Comparison of ENCODE assay signal across 14 cellular contexts in genomic region chr7:155809947-155810606, GRCh38. TPM values are rescaled to one million over a fixed set of nuclear protein-coding genes. Genes with fewer than 3 reads are reported as not detected.
DNase-seq lines count a peak whose midpoint lies in the region; ATAC-seq, FAIRE-seq and TF ChIP-seq lines count a peak whose summit lies in the region.
"Had no signal": no experiment of that assay in that cellular context is flagged by ENCODE, and none has a peak within 500 bp of the region (broad histone marks: within the 10 kb centered on the region; RNA-seq: fewer than 3 reads in every experiment).

No MANE protein-coding gene starts in this region.

- H3K9ac ChIP-seq in IMR-90 (ENCODE audit: low read depth, low read length) (no peak overlapping the region), mesendoderm (ENCODE audit: low read length) (no peak overlapping the region)

- in situ Hi-C loops in IMR-90 (cut with MboI; ENCODE audit: low sequenced_read_pairs) = loop anchor here (10.0 to 25.0 kb wide), 2 partner anchors 665 to 827 kb away; partner anchors contain the start of gene RNF32

- ATAC-seq in IMR-90 (ENCODE audit: low read depth) = no peak
- ATAC-seq in HG03520 (IDR thresholded peaks at IDR 0.05; ENCODE audit: unreplicated experiment) = no peak
- ATAC-seq in HG02884 (IDR thresholded peaks at IDR 0.05; ENCODE audit: unreplicated experiment) = no peak
- ATAC-seq: right cardiac atrium had no signal

- TF ChIP-seq POLR2A in IMR-90 (IDR thresholded peaks at IDR 0.05; ENCODE audit: low read depth, low read length) = no peak
- TF ChIP-seq POLR2A in tibial nerve (IDR thresholded peaks at IDR 0.05) = no peak

- dilution Hi-C loops in IMR-90 (cut with HindIII; ENCODE audit: low sequenced_read_pairs, unreplicated experiment) = no loop called here

- no peak overlapping the region for H2BK120ac ChIP-seq in IMR-90 (ENCODE audit: low read depth, low read length)
- H2BK120ac ChIP-seq in mesendoderm (ENCODE audit: low read depth, low read length) = no peak overlapping the region

- no peaks in the 10 kb centered on the region for H3K9me1 ChIP-seq in IMR-90 (ENCODE audit: insufficient read depth, low read length)

- H3K4me3 ChIP-seq in IMR-90 (ENCODE audit: insufficient read depth, low read depth, low read length) (no peak overlapping the region), ectodermal cell (ENCODE audit: insufficient read depth, low read depth, low read length) (peak overlapping the region; percentile 16), mesendoderm (ENCODE audit: low read length) (no peak overlapping the region), tibial nerve (peak overlapping the region; percentile 31 to 46 (median 40))

- H2BK20ac ChIP-seq in IMR-90 (ENCODE audit: low read depth, low read length) = no peak overlapping the region

- no peak for DNase-seq in IMR-90
- no peak for DNase-seq in mesendoderm
- no peak for DNase-seq in tibial nerve (ENCODE audit: low spot score in 2 of 2)
- no peak for DNase-seq in frontal cortex (ENCODE audit: low spot score in 2 of 2)
- DNase-seq: activated CD4-positive, alpha-beta T cell treated with anti-CD3 and anti-CD28 coated beads, Interleukin-2, amount 50 U/mL, for 48 hours; activated effector memory CD4-positive, alpha-beta T cell treated with Interleukin-2 at 50 U/mL for 16 hours; KBM-7; SIG-M5 had no signal

- H3K4me1 ChIP-seq in IMR-90 (ENCODE audit: control insufficient read depth, insufficient read depth, low read length) = no peaks in the 10 kb centered on the region
- peaks cover 29% of the 10 kb centered on the region for H3K4me1 ChIP-seq in ectodermal cell (ENCODE audit: control insufficient read depth, insufficient read depth, low read length)
- peaks cover 8% of the 10 kb centered on the region for H3K4me1 ChIP-seq in mesendoderm (ENCODE audit: control insufficient read depth, low read depth, low read length)
- peaks cover 0 to 65% (median 21%) of the 10 kb centered on the region in 4 donors for H3K4me1 ChIP-seq in tibial nerve

- no peak overlapping the region for H3K27ac ChIP-seq in IMR-90 (ENCODE audit: insufficient read depth, low read length)
- H3K27ac ChIP-seq in ectodermal cell (ENCODE audit: insufficient read depth, low read depth, low read length, poor library complexity, severe bottlenecking) = no peak overlapping the region
- no peak overlapping the region for H3K27ac ChIP-seq in mesendoderm (ENCODE audit: low read depth, low read length)
- H3K27ac ChIP-seq in tibial nerve = peak overlapping the region; percentile 40 to 78 (median 73)

- H3K4ac ChIP-seq in IMR-90 (ENCODE audit: low read depth, low read length) = no peak overlapping the region
- H3K4ac ChIP-seq in mesendoderm (ENCODE audit: low read depth, low read length) = no peak overlapping the region

- no TSS peak for BruUV-seq in IMR-90 (replicated peaks; lab: Mats Ljungman, UMichigan)

- WGBS in IMR-90 (ENCODE audit: extremely low coverage in 2 of 2, insufficient read length in 1 of 2), 2 experiments = 1% methylated on average over 14 of the region's 59 CpGs; no CpG with 5 or more reads in 1 of the 2 experiments
- WGBS in ectodermal cell, 2 experiments = 1% methylated on average over 59 of the region's 59 CpGs
- WGBS in mesendoderm (ENCODE audit: extremely low coverage, insufficient coverage, low lambda C conversion rate) = no CpG with 5 or more reads among the region's 59 CpGs
- WGBS in tibial nerve, 2 donors = 0 to 2% methylated on average over 23 to 37 of the region's 59 CpGs

- H4K8ac ChIP-seq in IMR-90 (ENCODE audit: low read depth in 2 of 2, low read length in 2 of 2) (no peak overlapping the region), mesendoderm (ENCODE audit: low read depth, low read length) (no peak overlapping the region)

- intact Hi-C loops in IMR-90 (cut with micrococcal nuclease) = no loop called here

- H2AFZ ChIP-seq in IMR-90 (replicated peaks; ENCODE audit: low read length, poor library complexity) = peak overlapping the region; percentile 17

- TF ChIP-seq RAD21 in IMR-90 (IDR thresholded peaks at IDR 0.05; ENCODE audit: low read length) = no peak

- no peak overlapping the region for H3K56ac ChIP-seq in IMR-90 (ENCODE audit: extremely low read depth, insufficient read depth, low read length)
- peak overlapping the region; percentile 49 for H3K56ac ChIP-seq in mesendoderm (ENCODE audit: low read length)

- H3K23ac ChIP-seq in IMR-90 (ENCODE audit: low read depth, low read length) = no peak overlapping the region
- peak overlapping the region; percentile 66 for H3K23ac ChIP-seq in mesendoderm (ENCODE audit: low read length)

- no peak overlapping the region for H4K91ac ChIP-seq in IMR-90 (ENCODE audit: insufficient read depth, low read depth, low read length)

- H3K4me2 ChIP-seq in IMR-90 (ENCODE audit: low read depth, low read length) = no peak overlapping the region; the same call in 1 of the 2 replicates
- peak overlapping the region; percentile 27 for H3K4me2 ChIP-seq in mesendoderm (ENCODE audit: low read length)

- H3K36me3 ChIP-seq in IMR-90 (ENCODE audit: control insufficient read depth, insufficient read depth, low read length) (no peaks in the 10 kb centered on the region), ectodermal cell (ENCODE audit: control insufficient read depth, insufficient read depth, low read length) (no peaks in the 10 kb centered on the region), mesendoderm (ENCODE audit: control insufficient read depth, insufficient read depth, low read length) (no peaks in the 10 kb centered on the region), tibial nerve (no peaks in the 10 kb centered on the region)

- H4K5ac ChIP-seq in IMR-90 (ENCODE audit: low read depth, low read length) (no peak overlapping the region), mesendoderm (ENCODE audit: low read length) (no peak overlapping the region)

- H2AK9ac ChIP-seq in IMR-90 (replicated peaks; ENCODE audit: low read depth, low read length, poor library complexity) = no peak overlapping the region

- H2BK15ac ChIP-seq in IMR-90 (ENCODE audit: low read depth, low read length) = no peak overlapping the region
- no peak overlapping the region for H2BK15ac ChIP-seq in mesendoderm (replicated peaks; ENCODE audit: low read depth)

- CTCF ChIA-PET in IMR-90 (lab: Yijun Ruan, JAX) = interaction anchor here (0.6 kb wide), 1 partner anchor 927 kb away, joined by 4 read pairs; no protein-coding TSS in a partner anchor

- no peak overlapping the region for H2BK5ac ChIP-seq in IMR-90 (ENCODE audit: low read depth, low read length, poor library complexity, severe bottlenecking)
- H2BK5ac ChIP-seq in mesendoderm (ENCODE audit: low read length) = no peak overlapping the region

- no peak overlapping the region for H2AK5ac ChIP-seq in IMR-90 (ENCODE audit: low read depth, low read length)
- H2AK5ac ChIP-seq in mesendoderm (ENCODE audit: low read length) = no peak overlapping the region

- no peak for TF ChIP-seq CTCF in IMR-90 (conservative IDR thresholded peaks at IDR 0.05; ENCODE audit: low read depth, low read length)
- TF ChIP-seq CTCF in tibial nerve (IDR thresholded peaks at IDR 0.05) = no peak

- POLR2A ChIA-PET in IMR-90 (lab: Charles Lee; ENCODE audit: unreplicated experiment) = no interaction called here

- H3K18ac ChIP-seq in IMR-90 (ENCODE audit: low read depth, low read length) (no peak overlapping the region), mesendoderm (ENCODE audit: low read length) (no peak overlapping the region)

- H3K14ac ChIP-seq in IMR-90 (replicated peaks; ENCODE audit: low read depth, low read length) = no peak overlapping the region

- no peaks in the 10 kb centered on the region for H3K79me1 ChIP-seq in IMR-90 (ENCODE audit: low read depth in 1 of 2, low read length in 2 of 2)
- no peaks in the 10 kb centered on the region for H3K79me1 ChIP-seq in mesendoderm (ENCODE audit: low read length)

- no peaks in the 10 kb centered on the region for H3K79me2 ChIP-seq in mesendoderm (ENCODE audit: control insufficient read depth, insufficient read depth, low read length)

- H3K27me3 ChIP-seq in IMR-90 (ENCODE audit: control insufficient read depth, insufficient read depth, low read length) (peaks cover 85% of the 10 kb centered on the region), ectodermal cell (ENCODE audit: control insufficient read depth, insufficient read depth, low read length, poor library complexity, severe bottlenecking) (peaks cover 100% of the 10 kb centered on the region), mesendoderm (ENCODE audit: insufficient read depth, low read length, poor library complexity) (peaks cover 58% of the 10 kb centered on the region), tibial nerve (peaks cover 0 to 94% of the 10 kb centered on the region in 2 donors)

- FAIRE-seq in frontal cortex (lab: Jason Lieb, UNC) = no peak
- FAIRE-seq: bronchial epithelial cell had no signal

- no peaks in the 10 kb centered on the region for H3K9me3 ChIP-seq in IMR-90 (ENCODE audit: control insufficient read depth, insufficient read depth, low read length)
- no peaks in the 10 kb centered on the region for H3K9me3 ChIP-seq in ectodermal cell (ENCODE audit: control insufficient read depth, low read length)
- no peaks in the 10 kb centered on the region for H3K9me3 ChIP-seq in tibial nerve

- H4K20me1 ChIP-seq in IMR-90 (ENCODE audit: insufficient read depth, low read length) = no peaks in the 10 kb centered on the region; the same call in 1 of the 2 replicates

- peak in 1 of 2 donors; percentile 39 for TF ChIP-seq EP300 in tibial nerve (IDR thresholded peaks at IDR 0.05)

TF ChIP-seq in IMR-90, 13 proteins besides CTCF, POLR2A, EP300 and RAD21 (continues in another document):
- TF ChIP-seq BHLHE40 (IDR thresholded peaks at IDR 0.05; ENCODE audit: low read depth, low read length) = no peak
- TF ChIP-seq MXI1 (IDR thresholded peaks at IDR 0.05; ENCODE audit: borderline replicate concordance, low read depth, low read length) = no peak
- TF ChIP-seq CHD1 (IDR thresholded peaks at IDR 0.05; ENCODE audit: low read depth, low read length) = no peak
- no peak for TF ChIP-seq SMC3 (IDR thresholded peaks at IDR 0.05; ENCODE audit: low read depth, low read length)
- no peak for TF ChIP-seq RFX5 (IDR thresholded peaks at IDR 0.05; ENCODE audit: low read depth, low read length)
- TF ChIP-seq MAZ (IDR thresholded peaks at IDR 0.05; ENCODE audit: borderline replicate concordance, low read depth, low read length) = no peak
- no peak for TF ChIP-seq CEBPB (IDR thresholded peaks at IDR 0.05; ENCODE audit: low read depth, low read length)
- TF ChIP-seq FOS (IDR thresholded peaks at IDR 0.05; ENCODE audit: low read depth, low read length) = no peak
- no peak for TF ChIP-seq NFE2L2 (IDR thresholded peaks at IDR 0.05; ENCODE audit: low read depth, low read length)

RNA-seq across cellular contexts. Expression of gene SHH, which starts 2.2 kb away (rescaled TPM):
- total RNA-seq in IMR-90 (2012; rRNA removed) (under 0.01 TPM in 1 of 2 replicates, not detected in the other), tibial nerve (10 to 100 TPM in 2 of 4 donors, 1 to 10 TPM in 2; 7.7 to 16.2 (median 11.3) TPM), frontal cortex (1.6 TPM)
- polyA plus RNA-seq in IMR-90 (2012; rRNA removed) = 0.03 TPM in 1 of 2 replicates, not detected in the other
- polyA plus RNA-seq in IMR-90 (2012; cell fraction: cytosol; rRNA removed) = 0.01 and 0.04 TPM in 2 replicates
- 0.03 and 0.11 TPM in 2 replicates for polyA plus RNA-seq in IMR-90 (2012; cell fraction: nucleus; rRNA removed; ENCODE audit: low replicate concordance)
- not detected for polyA plus RNA-seq in ectodermal cell (2013, experiment 1 of 4)
- 0.04 TPM for polyA plus RNA-seq in ectodermal cell (2013, experiment 2 of 4)
- 0.11 TPM for polyA plus RNA-seq in ectodermal cell (2013, experiment 3 of 4)
- polyA plus RNA-seq in ectodermal cell (2013, experiment 4 of 4) = 0.08 TPM
- polyA plus RNA-seq in mesendoderm (2013, experiment 1 of 2) = 0.32 TPM
- polyA plus RNA-seq in mesendoderm (2013, experiment 2 of 2) = 0.28 TPM
- total RNA-seq: bronchial epithelial cell; CD4-positive, alpha-beta memory T cell; right cardiac atrium had no signal
- polyA plus RNA-seq: right cardiac atrium had no signal

Comparison
In these comparisons a context has a peak if more than half of its experiments do, and no peak if none do; other contexts are left out.
1. H3K27ac ChIP-seq: peak in tibial nerve (4 of 4); none in IMR-90 (single experiment), ectodermal cell (single experiment) and mesendoderm (single experiment).
2. H3K4me3 ChIP-seq: peak in ectodermal cell (single experiment) and tibial nerve (4 of 4); none in IMR-90 (single experiment) and mesendoderm (single experiment).